In the genomic region with DNA sequence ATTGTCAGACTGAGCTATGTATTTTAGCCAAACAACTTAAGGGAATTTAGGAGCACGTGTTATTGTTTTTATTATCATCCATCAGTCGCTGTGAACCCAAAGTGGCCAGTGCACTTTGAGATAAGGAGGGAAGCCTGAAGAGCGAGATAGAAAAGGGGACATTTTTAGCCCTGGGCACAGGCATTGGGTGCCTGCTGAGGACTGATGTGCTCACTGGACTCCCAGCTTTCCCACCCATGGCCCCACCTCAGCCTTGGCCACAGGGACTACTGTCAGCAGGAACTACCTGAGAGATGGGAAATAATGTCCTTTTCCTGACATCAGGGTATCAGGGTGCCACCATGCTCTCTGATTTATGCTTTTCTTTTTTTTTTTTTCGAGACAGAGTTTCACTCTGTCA, we compare ENCODE assay signal across 16 cellular contexts. TPM values are rescaled to one million over a fixed set of nuclear protein-coding genes. Genes with fewer than 3 reads are reported as not detected.
DNase-seq lines count a peak whose midpoint lies in the region; ATAC-seq and TF ChIP-seq lines count a peak whose summit lies in the region.
"Had no signal": no experiment of that assay in that cellular context is flagged by ENCODE, and none has a peak within 500 bp of the region (broad histone marks: within the 10 kb centered on the region; RNA-seq: fewer than 3 reads in every experiment).

No MANE protein-coding gene starts in this region.

- H3K27me3 ChIP-seq in H7 (ENCODE audit: control insufficient read depth, insufficient read depth, low read length) (no peaks in the 10 kb centered on the region), ascending aorta (no peaks in the 10 kb centered on the region), left ventricle myocardium inferior (ENCODE audit: low read depth) (peaks cover 47% of the 10 kb centered on the region), prostate gland (replicated peaks; ENCODE audit: insufficient read depth) (no peaks in the 10 kb centered on the region)
- H3K27me3 ChIP-seq: body of pancreas had no signal

- no peak for ATAC-seq in natural killer cell treated with Interleukin-12 subunit alpha and Interleukin-12 subunit beta and Interleukin-15 and Interleukin-18, amount 100 ng/mL, for 72 hours
- ATAC-seq in GM18909 (IDR thresholded peaks at IDR 0.05; ENCODE audit: poor library complexity, unreplicated experiment), result no peak
- ATAC-seq: body of pancreas, GM12878 had no signal

- H3K9me3 ChIP-seq in ascending aorta, result no peaks in the 10 kb centered on the region
- H3K9me3 ChIP-seq in left ventricle myocardium inferior (replicated peaks), result no peaks in the 10 kb centered on the region
- no peaks in the 10 kb centered on the region for H3K9me3 ChIP-seq in prostate gland
- H3K9me3 ChIP-seq: body of pancreas had no signal

- peak; percentile 43 for DNase-seq in H7
- DNase-seq in ascending aorta (ENCODE audit: low spot score in 2 of 2), result no peak
- DNase-seq in left ventricle myocardium inferior, result no peak
- no peak for DNase-seq in prostate gland (ENCODE audit: low spot score)
- no peak for DNase-seq in cortex of kidney (lab: John Stamatoyannopoulos, UW)
- DNase-seq in NCI-H2171 treated with DMSO at 0.1 percent for 48 hours (lab: John Stamatoyannopoulos, UW), result no peak
- no peak for DNase-seq in natural killer cell treated with Interleukin-12 subunit alpha and Interleukin-12 subunit beta and Interleukin-15 and Interleukin-18, amount 100 ng/mL, for 72 hours (ENCODE audit: low spot score)
- DNase-seq: activated naive CD4-positive, alpha-beta T cell; body of pancreas; KG1; NCI-H1436 treated with DMSO at 0.1 percent for 48 hours; posterior cingulate gyrus; stimulated activated CD4-positive, alpha-beta T cell treated with anti-CD3 and anti-CD28 coated beads, Interleukin-15, amount 100 ng/mL, for 24 hours; substantia nigra had no signal

- TF ChIP-seq CTCF in ascending aorta (IDR thresholded peaks at IDR 0.05), result no peak
- no peak for TF ChIP-seq CTCF in left ventricle myocardium inferior (IDR thresholded peaks at IDR 0.05; ENCODE audit: borderline replicate concordance)
- TF ChIP-seq CTCF in prostate gland (IDR thresholded peaks at IDR 0.05), result no peak

- no peak overlapping the region for H3K27ac Mint-ChIP-seq in natural killer cell treated with Interleukin-12 subunit alpha and Interleukin-12 subunit beta and Interleukin-15 and Interleukin-18, amount 100 ng/mL, for 72 hours

- peak overlapping the region; percentile 93 to 96 for H3K27ac ChIP-seq in ascending aorta
- H3K27ac ChIP-seq in left ventricle myocardium inferior (replicated peaks), result peak overlapping the region; percentile 86
- H3K27ac ChIP-seq in prostate gland, result peak overlapping the region; percentile 80 to 83

- H3K36me3 Mint-ChIP-seq in natural killer cell treated with Interleukin-12 subunit alpha and Interleukin-12 subunit beta and Interleukin-15 and Interleukin-18, amount 100 ng/mL, for 72 hours, result no peaks in the 10 kb centered on the region

- intact Hi-C loops in ascending aorta (cut with DNase I) (no loop called here), left ventricle myocardium inferior (cut with micrococcal nuclease) (no loop called here), prostate gland (cut with DNase I) (no loop called here)

- 51% methylated on average over 4 of the region's 4 CpGs for WGBS in prostate gland

- no peak for TF ChIP-seq POLR2A in prostate gland (IDR thresholded peaks at IDR 0.05)

- peaks cover 15 to 47% of the 10 kb centered on the region in 2 donors for H3K4me1 ChIP-seq in ascending aorta
- peaks cover 90% of the 10 kb centered on the region for H3K4me1 ChIP-seq in left ventricle myocardium inferior
- peaks cover 6% of the 10 kb centered on the region for H3K4me1 ChIP-seq in prostate gland (replicated peaks)

- H3K4me3 Mint-ChIP-seq in natural killer cell treated with Interleukin-12 subunit alpha and Interleukin-12 subunit beta and Interleukin-15 and Interleukin-18, amount 100 ng/mL, for 72 hours, result no peak overlapping the region

- no peaks in the 10 kb centered on the region for H3K9me3 Mint-ChIP-seq in natural killer cell treated with Interleukin-12 subunit alpha and Interleukin-12 subunit beta and Interleukin-15 and Interleukin-18, amount 100 ng/mL, for 72 hours

- peaks cover 0 to 2% of the 10 kb centered on the region in 2 donors for H3K4me1 Mint-ChIP-seq in natural killer cell treated with Interleukin-12 subunit alpha and Interleukin-12 subunit beta and Interleukin-15 and Interleukin-18, amount 100 ng/mL, for 72 hours (ENCODE audit: low read depth in 2 of 2)

- peaks cover 22 to 27% of the 10 kb centered on the region in 2 donors for H3K27me3 Mint-ChIP-seq in natural killer cell treated with Interleukin-12 subunit alpha and Interleukin-12 subunit beta and Interleukin-15 and Interleukin-18, amount 100 ng/mL, for 72 hours

- H3K4me3 ChIP-seq in H7 (ENCODE audit: insufficient read depth, low read depth, low read length) (no peak overlapping the region), ascending aorta (peak overlapping the region; percentile 86 to 89), left ventricle myocardium inferior (peak overlapping the region; percentile 87), prostate gland (no peak overlapping the region)
- H3K4me3 ChIP-seq: body of pancreas, GM12878 had no signal

- H3K36me3 ChIP-seq in H7 (replicated peaks; ENCODE audit: control insufficient read depth, insufficient read depth, low read length) (peaks cover 22% of the 10 kb centered on the region), ascending aorta (peaks cover 25 to 41% of the 10 kb centered on the region in 2 donors), left ventricle myocardium inferior (peaks cover 16% of the 10 kb centered on the region), prostate gland (no peaks in the 10 kb centered on the region)

RNA-seq across cellular contexts. Expression of a gene that starts 3.1 kb away (rescaled TPM):
- total RNA-seq in H7 (2014; rRNA removed; shearing (Covaris generic)), result 91.0 and 95.6 TPM in 2 replicates
- 641 TPM for total RNA-seq in ascending aorta
- total RNA-seq in left ventricle myocardium inferior, result 89.1 TPM
- total RNA-seq in prostate gland, result 100 to 1,000 TPM in 1 of 2 donors, 10 to 100 TPM in 1; 33.1 to 111 TPM
- not detected for total RNA-seq in natural killer cell treated with Interleukin-12 subunit alpha and Interleukin-12 subunit beta and Interleukin-15 and Interleukin-18, amount 100 ng/mL, for 72 hours

RNA-seq across cellular contexts. Expression of a gene that starts 19.4 kb away (rescaled TPM):
- total RNA-seq in H7 (2014; rRNA removed; shearing (Covaris generic)), result 1.00 and 2.2 TPM in 2 replicates
- total RNA-seq in ascending aorta (not detected), left ventricle myocardium inferior (not detected), prostate gland (not detected)
- total RNA-seq in natural killer cell treated with Interleukin-12 subunit alpha and Interleukin-12 subunit beta and Interleukin-15 and Interleukin-18, amount 100 ng/mL, for 72 hours, result not detected
- total RNA-seq: body of pancreas, GM12878 had no signal

RNA-seq across cellular contexts. Expression of a gene that starts 25.7 kb away (rescaled TPM):
- 0.70 and 1.7 TPM in 2 replicates for total RNA-seq in H7 (2014; rRNA removed; shearing (Covaris generic))
- total RNA-seq in ascending aorta (5.7 TPM), left ventricle myocardium inferior (34.0 TPM), prostate gland (1 to 10 TPM; 1.1 to 1.4 TPM)
- 1 to 10 TPM in 1 of 2 donors, under 1 TPM in 1; 0.88 to 1.9 TPM for total RNA-seq in natural killer cell treated with Interleukin-12 subunit alpha and Interleukin-12 subunit beta and Interleukin-15 and Interleukin-18, amount 100 ng/mL, for 72 hours

RNA-seq across cellular contexts. Expression of a gene that starts 45.7 kb away (rescaled TPM):
- total RNA-seq in H7 (2014; rRNA removed; shearing (Covaris generic)), result 9.3 and 14.5 TPM in 2 replicates
- total RNA-seq in ascending aorta (not detected), left ventricle myocardium inferior (6.0 TPM), prostate gland (1 to 10 TPM; 1.6 to 2.4 TPM)
- total RNA-seq in natural killer cell treated with Interleukin-12 subunit alpha and Interleukin-12 subunit beta and Interleukin-15 and Interleukin-18, amount 100 ng/mL, for 72 hours, result 1 to 10 TPM; 1.2 to 2.0 TPM

Comparison
In these comparisons a context has a peak if more than half of its experiments do, and no peak if none do; other contexts are left out.
1. H3K4me3 ChIP-seq: peak in ascending aorta (2 of 2) and left ventricle myocardium inferior (single experiment); none in H7 (single experiment) and prostate gland (0 of 2).
2. RNA of a gene that starts 3.1 kb away (total RNA-seq): 641 TPM in ascending aorta (single experiment), 33.1 to 111 TPM in prostate gland, 91.0 to 95.6 TPM in H7 and 89.1 TPM in left ventricle myocardium inferior (single experiment); not detected in natural killer cell treated with Interleukin-12 subunit alpha and Interleukin-12 subunit beta and Interleukin-15 and Interleukin-18, amount 100 ng/mL, for 72 hours; every median in the first group is over 10 times any median in the second.
3. Peak in every context shown above with its lines, with median percentiles within 50 percentile points of each other: H3K27ac ChIP-seq.